14 cellular contexts compared by ENCODE assay signal in the genomic region with DNA sequence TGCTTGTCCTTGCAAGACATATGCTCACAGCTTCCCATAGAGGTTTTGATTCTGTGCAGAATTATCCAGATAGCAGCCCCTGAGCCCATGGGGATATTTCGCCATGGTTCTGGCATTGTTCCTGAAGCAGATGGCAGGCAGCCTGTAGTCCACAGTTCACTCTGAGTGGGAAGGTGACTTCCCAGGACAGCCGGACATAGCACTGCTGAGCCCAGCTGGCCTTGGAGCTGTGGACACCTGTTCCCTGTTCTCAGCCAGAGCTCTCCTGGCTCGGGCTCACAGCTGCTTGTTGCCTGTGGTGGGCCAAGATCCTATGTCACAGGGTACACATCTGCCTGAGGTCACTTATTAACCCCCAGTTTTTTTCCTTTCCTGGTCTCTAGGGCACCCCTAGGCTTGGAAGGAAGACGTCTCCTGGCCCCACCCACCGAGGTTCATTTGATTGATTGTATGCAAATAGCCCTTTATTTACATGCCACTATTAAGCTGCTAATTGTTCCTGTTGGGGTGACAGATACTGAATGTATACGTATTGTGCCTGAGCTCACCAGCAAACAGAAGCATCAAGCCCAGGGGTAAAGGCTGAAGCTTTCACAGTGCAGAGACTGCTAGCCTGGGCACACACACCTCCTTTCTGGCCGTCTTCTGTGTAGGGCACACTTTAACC.
DNase-seq lines count a peak whose midpoint lies in the region; ATAC-seq, FAIRE-seq and TF ChIP-seq lines count a peak whose summit lies in the region.
"Had no signal": no experiment of that assay in that cellular context is flagged by ENCODE, and none has a peak within 500 bp of the region (broad histone marks: within the 10 kb centered on the region; RNA-seq: fewer than 3 reads in every experiment).

No MANE protein-coding gene starts in this region.

- POLR2A ChIA-PET in IMR-90 (lab: Charles Lee; ENCODE audit: unreplicated experiment): no interaction called here

- TF ChIP-seq CTCF in IMR-90 (conservative IDR thresholded peaks at IDR 0.05; ENCODE audit: low read depth, low read length) (no peak), dorsolateral prefrontal cortex (IDR thresholded peaks at IDR 0.05 in 54 of 56, conservative IDR thresholded peaks at IDR 0.05 in 2 of 56; ENCODE audit: low read depth in 1 of 56, partially characterized antibody in 56 of 56) (no peak), right lobe of liver (IDR thresholded peaks at IDR 0.05) (no peak), kidney (IDR thresholded peaks at IDR 0.05; ENCODE audit: borderline replicate concordance, extremely low read depth, insufficient read depth) (no peak), endothelial cell (IDR thresholded peaks at IDR 0.05; ENCODE audit: unreplicated experiment) (no peak)

- H3K4me1 Mint-ChIP-seq in activated T-cell treated with anti-CD3 and anti-CD28 coated beads, Interleukin-2, amount 50 U/mL, for 72 hours (ENCODE audit: low read depth): peaks cover 20% of the 10 kb centered on the region
- peaks cover 6% of the 10 kb centered on the region for H3K4me1 Mint-ChIP-seq in endothelial cell (ENCODE audit: unreplicated experiment)

- 0 out of 2 replicates have a peak overlapping the region, but pooled peaks have one; percentile 5 for H2AK5ac ChIP-seq in IMR-90 (ENCODE audit: low read depth, low read length)

- no peak for ATAC-seq in IMR-90 (ENCODE audit: low read depth)
- peak; percentile 82 to 94 (median 92) for ATAC-seq in right lobe of liver
- no peak for ATAC-seq in activated T-cell treated with anti-CD3 and anti-CD28 coated beads, Interleukin-2, amount 50 U/mL, for 72 hours (replicated peaks in 1 of 2)
- ATAC-seq: natural killer cell treated with Interleukin-12 subunit alpha and Interleukin-12 subunit beta and Interleukin-15 and Interleukin-18, amount 100 ng/mL, for 72 hours had no signal

- H3K9me3 Mint-ChIP-seq in activated T-cell treated with anti-CD3 and anti-CD28 coated beads, Interleukin-2, amount 50 U/mL, for 72 hours: no peaks in the 10 kb centered on the region
- H3K9me3 Mint-ChIP-seq in endothelial cell (ENCODE audit: unreplicated experiment): no peaks in the 10 kb centered on the region
- H3K9me3 Mint-ChIP-seq: natural killer cell treated with Interleukin-12 subunit alpha and Interleukin-12 subunit beta and Interleukin-15 and Interleukin-18, amount 100 ng/mL, for 72 hours had no signal

- 62% methylated on average over 3 of the region's 7 CpGs; no CpG with 5 or more reads in 1 of the 2 experiments for WGBS in IMR-90 (ENCODE audit: extremely low coverage in 2 of 2, insufficient read length in 1 of 2), 2 experiments
- WGBS in right lobe of liver (ENCODE audit: insufficient coverage, low coverage, low lambda C conversion rate, missing lambda C conversion rate): 31% methylated on average over 2 of the region's 7 CpGs

- peaks cover 52% of the 10 kb centered on the region for H3K36me3 ChIP-seq in IMR-90 (ENCODE audit: control insufficient read depth, insufficient read depth, low read length)
- H3K36me3 ChIP-seq in right lobe of liver: peaks cover 3 to 43% (median 27%) of the 10 kb centered on the region in 4 donors
- peaks cover 31 to 46% (median 33%) of the 10 kb centered on the region in 3 donors for H3K36me3 ChIP-seq in skeletal muscle tissue (ENCODE audit: control insufficient read depth in 3 of 3, insufficient read depth in 3 of 3, low read length in 3 of 3)
- H3K36me3 ChIP-seq in kidney (ENCODE audit: control insufficient read depth in 1 of 2, insufficient read depth in 2 of 2, low read length in 2 of 2): peaks cover 31 to 57% of the 10 kb centered on the region in 2 donors

- no peak overlapping the region for H3K18ac ChIP-seq in IMR-90 (ENCODE audit: low read depth, low read length)

- H2AK9ac ChIP-seq in IMR-90 (replicated peaks; ENCODE audit: low read depth, low read length, poor library complexity): no peak overlapping the region

- H3K14ac ChIP-seq in IMR-90 (replicated peaks; ENCODE audit: low read depth, low read length): no peak overlapping the region

- H2AFZ ChIP-seq in IMR-90 (replicated peaks; ENCODE audit: low read length, poor library complexity): no peak overlapping the region

- no peak overlapping the region for H4K8ac ChIP-seq in IMR-90 (ENCODE audit: low read depth in 2 of 2, low read length in 2 of 2)

- DNase-seq in IMR-90 (no peak), dorsolateral prefrontal cortex (peak in 1 of 10 donors; percentile 91), right lobe of liver (peak; percentile 87 to 96 (median 94)), kidney (no peak), GM12891 (ENCODE audit: insufficient read length, low spot score) (no peak), endothelial cell (ENCODE audit: low spot score) (no peak)
- DNase-seq in activated T-cell treated with anti-CD3 and anti-CD28 coated beads, Interleukin-2, amount 50 U/mL, for 72 hours: no peak
- DNase-seq: foreskin fibroblast, NCI-H2029 had no signal

- no peaks in the 10 kb centered on the region for H4K20me1 ChIP-seq in IMR-90 (ENCODE audit: insufficient read depth, low read length)

- H3K9ac ChIP-seq in IMR-90 (ENCODE audit: low read depth, low read length): no peak overlapping the region
- H3K9ac ChIP-seq in skeletal muscle tissue (ENCODE audit: low read depth in 1 of 3, low read length in 3 of 3): peak overlapping the region in 2 of 3 donors; percentile 34 to 35
- H3K9ac ChIP-seq in kidney (ENCODE audit: low read length in 2 of 2): no peak overlapping the region

- H3K27me3 ChIP-seq in IMR-90 (ENCODE audit: control insufficient read depth, insufficient read depth, low read length) (no peaks in the 10 kb centered on the region), dorsolateral prefrontal cortex (no peaks in the 10 kb centered on the region), right lobe of liver (no peaks in the 10 kb centered on the region), skeletal muscle tissue (ENCODE audit: control insufficient read depth in 3 of 3, insufficient read depth in 3 of 3, low read length in 3 of 3) (no peaks in the 10 kb centered on the region)

- no peak overlapping the region for H3K56ac ChIP-seq in IMR-90 (ENCODE audit: extremely low read depth, insufficient read depth, low read length)

- H3K79me1 ChIP-seq in IMR-90 (ENCODE audit: low read depth in 1 of 2, low read length in 2 of 2): peaks cover 9 to 55% of the 10 kb centered on the region in 2 experiments

- intact Hi-C loops in IMR-90 (cut with micrococcal nuclease): no loop called here
- intact Hi-C loops in dorsolateral prefrontal cortex (cut with DNase I): no loop called here
- intact Hi-C loops in right lobe of liver (cut with DNase I): no loop called here
- intact Hi-C loops in kidney (cut with DNase I): no loop called here

- H3K23ac ChIP-seq in IMR-90 (ENCODE audit: low read depth, low read length): no peak overlapping the region

- no peak for TF ChIP-seq RAD21 in IMR-90 (IDR thresholded peaks at IDR 0.05; ENCODE audit: low read length)

- no peak overlapping the region; the same call in 1 of the 2 replicates for H3K4ac ChIP-seq in IMR-90 (ENCODE audit: low read depth, low read length)

- no peak overlapping the region for H3K4me3 ChIP-seq in IMR-90 (ENCODE audit: insufficient read depth, low read depth, low read length)
- no peak overlapping the region for H3K4me3 ChIP-seq in dorsolateral prefrontal cortex
- H3K4me3 ChIP-seq in right lobe of liver: peak overlapping the region in 1 of 3 donors; percentile 25
- H3K4me3 ChIP-seq in skeletal muscle tissue (ENCODE audit: low read length in 3 of 3): peak overlapping the region in 1 of 3 donors; percentile 31
- no peak overlapping the region for H3K4me3 ChIP-seq in kidney (ENCODE audit: low read length in 2 of 2)

- dilution Hi-C loops in IMR-90 (cut with HindIII; ENCODE audit: low sequenced_read_pairs, unreplicated experiment): no loop called here

- H3K4me1 ChIP-seq in IMR-90 (ENCODE audit: control insufficient read depth, insufficient read depth, low read length): peaks cover 6% of the 10 kb centered on the region; the same call in 1 of the 2 replicates
- peaks cover 0 to 57% (median 26%) of the 10 kb centered on the region in 4 donors for H3K4me1 ChIP-seq in right lobe of liver
- peaks cover 21 to 44% (median 26%) of the 10 kb centered on the region in 3 donors for H3K4me1 ChIP-seq in skeletal muscle tissue (ENCODE audit: control insufficient read depth in 3 of 3, insufficient read depth in 3 of 3, low read length in 3 of 3)
- H3K4me1 ChIP-seq in kidney (ENCODE audit: control insufficient read depth in 1 of 2, insufficient read depth in 1 of 2, low read depth in 1 of 2, low read length in 2 of 2): peaks cover 0 to 3% of the 10 kb centered on the region in 2 donors

- CTCF ChIA-PET in IMR-90 (lab: Yijun Ruan, JAX): no interaction called here

- H2BK15ac ChIP-seq in IMR-90 (ENCODE audit: low read depth, low read length): no peak overlapping the region

- no TSS peak for BruUV-seq in IMR-90 (replicated peaks; lab: Mats Ljungman, UMichigan)

- H3K9me3 ChIP-seq in IMR-90 (ENCODE audit: control insufficient read depth, insufficient read depth, low read length): no peaks in the 10 kb centered on the region
- no peaks in the 10 kb centered on the region for H3K9me3 ChIP-seq in right lobe of liver
- H3K9me3 ChIP-seq in skeletal muscle tissue (ENCODE audit: control insufficient read depth in 3 of 3, low read length in 3 of 3): no peaks in the 10 kb centered on the region
- no peaks in the 10 kb centered on the region for H3K9me3 ChIP-seq in kidney (ENCODE audit: control insufficient read depth in 1 of 2, low read length in 2 of 2)

- H3K36me3 Mint-ChIP-seq in activated T-cell treated with anti-CD3 and anti-CD28 coated beads, Interleukin-2, amount 50 U/mL, for 72 hours (ENCODE audit: insufficient read depth in 2 of 2): no peaks in the 10 kb centered on the region
- peaks cover 22% of the 10 kb centered on the region for H3K36me3 Mint-ChIP-seq in endothelial cell (ENCODE audit: low read depth, unreplicated experiment)
- H3K36me3 Mint-ChIP-seq: natural killer cell treated with Interleukin-12 subunit alpha and Interleukin-12 subunit beta and Interleukin-15 and Interleukin-18, amount 100 ng/mL, for 72 hours had no signal

- H3K4me3 Mint-ChIP-seq in activated T-cell treated with anti-CD3 and anti-CD28 coated beads, Interleukin-2, amount 50 U/mL, for 72 hours: no peak overlapping the region
- no peak overlapping the region for H3K4me3 Mint-ChIP-seq in endothelial cell (ENCODE audit: unreplicated experiment)
- H3K4me3 Mint-ChIP-seq: activated naive CD8-positive, alpha-beta T cell; natural killer cell treated with Interleukin-12 subunit alpha and Interleukin-12 subunit beta and Interleukin-15 and Interleukin-18, amount 100 ng/mL, for 72 hours had no signal

- no peaks in the 10 kb centered on the region for H3K27me3 Mint-ChIP-seq in activated T-cell treated with anti-CD3 and anti-CD28 coated beads, Interleukin-2, amount 50 U/mL, for 72 hours (ENCODE audit: low read depth)
- peaks cover 1% of the 10 kb centered on the region for H3K27me3 Mint-ChIP-seq in endothelial cell (ENCODE audit: unreplicated experiment)
- H3K27me3 Mint-ChIP-seq: activated naive CD8-positive, alpha-beta T cell had no signal

- no peak overlapping the region for H4K91ac ChIP-seq in IMR-90 (ENCODE audit: insufficient read depth, low read depth, low read length)

- H3K9me1 ChIP-seq in IMR-90 (ENCODE audit: insufficient read depth, low read length): peaks cover 23% of the 10 kb centered on the region

- no peak for TF ChIP-seq POLR2A in IMR-90 (IDR thresholded peaks at IDR 0.05; ENCODE audit: low read depth, low read length)
- no peak for TF ChIP-seq POLR2A in right lobe of liver (IDR thresholded peaks at IDR 0.05)
- no peak for TF ChIP-seq POLR2A in GM12891 (IDR thresholded peaks at IDR 0.05; ENCODE audit: low read depth, low read length)

- no peak overlapping the region for H2BK20ac ChIP-seq in IMR-90 (ENCODE audit: low read depth, low read length)

- H4K5ac ChIP-seq in IMR-90 (ENCODE audit: low read depth, low read length): no peak overlapping the region

- FAIRE-seq in kidney (lab: Jason Lieb, UNC) (no peak), GM12891 (lab: Jason Lieb, UNC) (no peak)
- FAIRE-seq: islet of Langerhans had no signal

- no peak overlapping the region for H2BK120ac ChIP-seq in IMR-90 (ENCODE audit: low read depth, low read length)

- H3K4me2 ChIP-seq in IMR-90 (ENCODE audit: low read depth, low read length): no peak overlapping the region

- in situ Hi-C loops in IMR-90 (cut with MboI; ENCODE audit: low sequenced_read_pairs): no loop called here

- H3K27ac ChIP-seq in IMR-90 (ENCODE audit: insufficient read depth, low read length) (no peak overlapping the region), dorsolateral prefrontal cortex (peak overlapping the region in 56 of 59 donors; percentile 1 to 87 (median 61)), right lobe of liver (peak overlapping the region; percentile 70 to 93 (median 72)), skeletal muscle tissue (ENCODE audit: low read depth, low read length) (peak overlapping the region; percentile 59), kidney (ENCODE audit: low read depth in 2 of 2, low read length in 2 of 2) (no peak overlapping the region)
- H3K27ac ChIP-seq: VCaP had no signal

- H2BK5ac ChIP-seq in IMR-90 (ENCODE audit: low read depth, low read length, poor library complexity, severe bottlenecking): no peak overlapping the region

- H3K27ac Mint-ChIP-seq in activated T-cell treated with anti-CD3 and anti-CD28 coated beads, Interleukin-2, amount 50 U/mL, for 72 hours: no peak overlapping the region
- no peak overlapping the region for H3K27ac Mint-ChIP-seq in endothelial cell (ENCODE audit: unreplicated experiment)
- H3K27ac Mint-ChIP-seq: activated naive CD8-positive, alpha-beta T cell; natural killer cell treated with Interleukin-12 subunit alpha and Interleukin-12 subunit beta and Interleukin-15 and Interleukin-18, amount 100 ng/mL, for 72 hours had no signal

Comparison
In these comparisons a context has a peak if more than half of its experiments do, and no peak if none do; other contexts are left out.
1. ATAC-seq: peak in right lobe of liver (4 of 4); none in IMR-90 (single experiment) and activated T-cell treated with anti-CD3 and anti-CD28 coated beads, Interleukin-2, amount 50 U/mL, for 72 hours (0 of 2).
2. DNase-seq: peak in right lobe of liver (3 of 3); none in IMR-90 (single experiment), kidney (single experiment), GM12891 (single experiment), activated T-cell treated with anti-CD3 and anti-CD28 coated beads, Interleukin-2, amount 50 U/mL, for 72 hours (0 of 2) and endothelial cell (single experiment).
3. H3K27ac ChIP-seq: peak in dorsolateral prefrontal cortex (56 of 59), right lobe of liver (3 of 3) and skeletal muscle tissue (single experiment); none in IMR-90 (single experiment) and kidney (0 of 2).
4. H3K9ac ChIP-seq: peak in skeletal muscle tissue (2 of 3); none in IMR-90 (single experiment) and kidney (0 of 2).